In genomic region chr6:29722773-29723665, GRCh38 we compare ENCODE assay signal across 9 cellular contexts. TPM values are rescaled to one million over a fixed set of nuclear protein-coding genes. Genes with fewer than 3 reads are reported as not detected.
DNase-seq lines count a peak whose midpoint lies in the region; ATAC-seq and TF ChIP-seq lines count a peak whose summit lies in the region.
"Had no signal": no experiment of that assay in that cellular context is flagged by ENCODE, and none has a peak within 500 bp of the region (broad histone marks: within the 10 kb centered on the region; RNA-seq: fewer than 3 reads in every experiment).

HLA-F (plus strand) TSS chr6:29723434; CDS start chr6:29723464, 30 bp downstream.

- in situ Hi-C loops in ACHN (cut with HindIII; ENCODE audit: low pct_ligation_motif_present, low pct_unique_long_range_greater_than_20kb, low sequenced_read_pairs): no loop called here

- TF ChIP-seq POLR2A in esophagus squamous epithelium (IDR thresholded peaks at IDR 0.05): peak in 2 of 4 donors; percentile 63 to 86

- H3K36me3 Mint-ChIP-seq in activated T-cell treated with anti-CD3 and anti-CD28 coated beads, Interleukin-2, amount 50 U/mL, for 72 hours (ENCODE audit: insufficient read depth in 2 of 2): peaks cover 24 to 29% of the 10 kb centered on the region in 2 donors

- H3K36me3 ChIP-seq in esophagus squamous epithelium: peaks cover 0 to 33% (median 13%) of the 10 kb centered on the region in 3 donors

- H3K27me3 ChIP-seq in esophagus squamous epithelium: no peaks in the 10 kb centered on the region

- H3K9me3 ChIP-seq in esophagus squamous epithelium: no peaks in the 10 kb centered on the region

- intact Hi-C loops in esophagus squamous epithelium (cut with DNase I): no loop called here

- peak within 1 kb of the TSS; percentile 78 to 95 (median 88) for H3K27ac ChIP-seq in esophagus squamous epithelium
- H3K27ac ChIP-seq: HL-60 had no signal

- H3K9me3 Mint-ChIP-seq in activated T-cell treated with anti-CD3 and anti-CD28 coated beads, Interleukin-2, amount 50 U/mL, for 72 hours: no peaks in the 10 kb centered on the region

- 1 to 2% methylated on average over 8 to 18 of the region's 33 CpGs for WGBS in esophagus squamous epithelium, 2 donors

- H3K4me1 ChIP-seq in esophagus squamous epithelium: peaks cover 10 to 33% (median 16%) of the 10 kb centered on the region in 3 donors

- no peaks in the 10 kb centered on the region for H3K27me3 Mint-ChIP-seq in activated T-cell treated with anti-CD3 and anti-CD28 coated beads, Interleukin-2, amount 50 U/mL, for 72 hours (ENCODE audit: low read depth)

- no peak for TF ChIP-seq CTCF in esophagus squamous epithelium (IDR thresholded peaks at IDR 0.05)

- H3K4me3 ChIP-seq in esophagus squamous epithelium: peak within 1 kb of the TSS; percentile 53 to 98 (median 80)

- peaks cover 55% of the 10 kb centered on the region for H3K4me1 Mint-ChIP-seq in activated T-cell treated with anti-CD3 and anti-CD28 coated beads, Interleukin-2, amount 50 U/mL, for 72 hours (ENCODE audit: low read depth)

- H3K27ac Mint-ChIP-seq in activated T-cell treated with anti-CD3 and anti-CD28 coated beads, Interleukin-2, amount 50 U/mL, for 72 hours: peak within 1 kb of the TSS; percentile 98

- ATAC-seq in GM18868 (IDR thresholded peaks at IDR 0.05; ENCODE audit: unreplicated experiment) (peak; percentile 86), HG03097 (IDR thresholded peaks at IDR 0.05; ENCODE audit: low FRiP score, unreplicated experiment) (peak; percentile 89)
- peak; percentile 88 to 92 for ATAC-seq in activated T-cell treated with anti-CD3 and anti-CD28 coated beads, Interleukin-2, amount 50 U/mL, for 72 hours (replicated peaks in 1 of 2)

- DNase-seq in ACHN: peak; percentile 87
- peak; percentile 50 for DNase-seq in NOMO-1 treated with dmso at 0.1 percent for 144 hours (lab: John Stamatoyannopoulos, UW; ENCODE audit: unreplicated experiment)
- peak; percentile 86 to 87 for DNase-seq in activated T-cell treated with anti-CD3 and anti-CD28 coated beads, Interleukin-2, amount 50 U/mL, for 72 hours
- DNase-seq in esophagus squamous epithelium (lab: John Stamatoyannopoulos, UW): no peak
- peak; percentile 86 for DNase-seq in myocyte (ENCODE audit: low read depth)
- peak; percentile 63 to 68 for DNase-seq in stimulated activated CD8-positive, alpha-beta memory T cell treated with anti-CD3 and anti-CD28 coated beads, Interleukin-7, amount 100 ng/mL, for 1 hour (ENCODE audit: low read depth in 2 of 2)

- peak within 1 kb of the TSS; percentile 93 to 95 for H3K4me3 Mint-ChIP-seq in activated T-cell treated with anti-CD3 and anti-CD28 coated beads, Interleukin-2, amount 50 U/mL, for 72 hours

RNA-seq across cellular contexts. Expression of gene HLA-F, which starts in this region (rescaled TPM):
- 100 to 1,000 TPM; 238 to 275 TPM for total RNA-seq in activated T-cell treated with anti-CD3 and anti-CD28 coated beads, Interleukin-2, amount 50 U/mL, for 72 hours
- total RNA-seq in esophagus squamous epithelium (10 to 100 TPM in 3 of 4 donors, 1 to 10 TPM in 1; 8.7 to 56.1 (median 31.0) TPM), myocyte (6.8 TPM in 2 replicates)
- polyA plus RNA-seq in myocyte (2012): 4.2 TPM

Comparison
In these comparisons a context has a peak if more than half of its experiments do, and no peak if none do; other contexts are left out.
1. RNA of gene HLA-F (total RNA-seq): 238 to 275 TPM in activated T-cell treated with anti-CD3 and anti-CD28 coated beads, Interleukin-2, amount 50 U/mL, for 72 hours; 8.7 to 56.1 TPM in esophagus squamous epithelium and 6.8 TPM in myocyte; every median in the first group is over 4 times any median in the second.
2. Peak in every context shown above with its lines, with median percentiles within 50 percentile points of each other: ATAC-seq.